In the genomic region with DNA sequence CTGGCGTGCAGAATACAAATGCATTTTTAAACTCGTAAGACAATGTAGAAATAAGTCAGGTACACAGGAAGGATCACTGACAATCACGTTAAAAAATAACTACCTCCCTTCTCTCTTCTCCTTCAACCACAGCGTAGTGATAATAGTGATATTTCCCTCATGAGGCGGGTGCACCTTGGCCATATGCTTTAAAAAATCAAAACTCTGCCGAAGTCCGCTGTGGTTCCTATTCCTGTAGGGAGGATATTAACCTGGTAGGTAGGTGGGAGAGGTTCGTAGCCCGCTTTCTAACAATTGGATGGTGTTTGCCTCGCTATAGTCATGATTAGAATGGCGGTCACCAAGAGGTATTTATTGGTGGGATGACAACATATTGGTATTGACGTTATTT, we compare ENCODE assay signal across 10 cellular contexts. TPM values are rescaled to one million over a fixed set of nuclear protein-coding genes. Genes with fewer than 3 reads are reported as not detected.
DNase-seq lines count a peak whose midpoint lies in the region; ATAC-seq and TF ChIP-seq lines count a peak whose summit lies in the region.
"Had no signal": no experiment of that assay in that cellular context is flagged by ENCODE, and none has a peak within 500 bp of the region (broad histone marks: within the 10 kb centered on the region; RNA-seq: fewer than 3 reads in every experiment).

No MANE protein-coding gene starts in this region.

- H3K4me3 ChIP-seq in GM08714 (ENCODE audit: low read length) (peak overlapping the region; percentile 81), SK-N-SH (ENCODE audit: low read depth in 2 of 2, low read length in 1 of 2) (peak overlapping the region; percentile 72 to 75), fibroblast of the aortic adventitia (ENCODE audit: low read depth, low read length) (peak overlapping the region; percentile 76), retinal pigment epithelial cell (ENCODE audit: low read length) (peak overlapping the region; percentile 74)

- H3F3A ChIP-seq in SK-N-SH (replicated peaks; ENCODE audit: insufficient read depth): peaks cover 7% of the 10 kb centered on the region

- TF ChIP-seq RAD21 in SK-N-SH (IDR thresholded peaks at IDR 0.05; ENCODE audit: low read length): no peak

- no peak for TF ChIP-seq EP300 in SK-N-SH (IDR thresholded peaks at IDR 0.05; ENCODE audit: borderline replicate concordance in 1 of 2, low read depth in 1 of 2, low read length in 1 of 2)

- H3K4me2 ChIP-seq in SK-N-SH: peak overlapping the region; percentile 85

- DNase-seq in SK-N-SH (peak; percentile 31), fibroblast of the aortic adventitia (ENCODE audit: low read depth) (no peak), retinal pigment epithelial cell (ENCODE audit: low read depth) (no peak), T1000 (lab: John Stamatoyannopoulos, UW) (no peak)
- DNase-seq in activated effector memory CD4-positive, alpha-beta T cell treated with Interleukin-2 at 50 U/mL for 16 hours: no peak
- DNase-seq: OCI-M1 had no signal

- H3K9me3 ChIP-seq in SK-N-SH: no peaks in the 10 kb centered on the region

- no peak for TF ChIP-seq CTCF in SK-N-SH (IDR thresholded peaks at IDR 0.05)
- no peak for TF ChIP-seq CTCF in fibroblast of the aortic adventitia (IDR thresholded peaks at IDR 0.05; ENCODE audit: insufficient read depth, low read length)
- no peak for TF ChIP-seq CTCF in retinal pigment epithelial cell (conservative IDR thresholded peaks at IDR 0.05; ENCODE audit: low read depth, low read length)

- H2AFZ ChIP-seq in SK-N-SH (ENCODE audit: low read depth): peak overlapping the region; percentile 90

- POLR2A ChIA-PET in SK-N-SH (lab: Yijun Ruan, JAX): no interaction called here

- peak overlapping the region; percentile 29; the same call in 1 of the 2 replicates for H3K9ac ChIP-seq in SK-N-SH

- peaks cover 0 to 7% of the 10 kb centered on the region in 2 experiments; a peak in 2 of 4 replicates for H3K4me1 ChIP-seq in SK-N-SH (ENCODE audit: control insufficient read depth in 1 of 2, insufficient read depth in 2 of 2, low read depth in 1 of 2, low read length in 1 of 2)

- H3K79me2 ChIP-seq in SK-N-SH (ENCODE audit: insufficient read depth): no peaks in the 10 kb centered on the region

- H3K27me3 ChIP-seq in SK-N-SH (ENCODE audit: insufficient read depth): no peaks in the 10 kb centered on the region

- no peak for ATAC-seq in GM18519 (IDR thresholded peaks at IDR 0.05; ENCODE audit: low FRiP score, unreplicated experiment)
- no peak for ATAC-seq in GM21367 (IDR thresholded peaks at IDR 0.05; ENCODE audit: unreplicated experiment)

- no peaks in the 10 kb centered on the region for H4K20me1 ChIP-seq in SK-N-SH (ENCODE audit: insufficient read depth)

- WGBS in SK-N-SH (ENCODE audit: low lambda C conversion rate): 10% methylated on average over 12 of the region's 12 CpGs

- H3K36me3 ChIP-seq in SK-N-SH (replicated peaks in 1 of 2; ENCODE audit: control insufficient read depth in 1 of 2, insufficient read depth in 2 of 2, low read length in 1 of 2): no peaks in the 10 kb centered on the region

- CTCF ChIA-PET in SK-N-SH (lab: Yijun Ruan, JAX): interaction anchor here (1.0 to 3.2 kb wide), 2 partner anchors 81 to 146 kb away, joined by 3 to 18 read pairs; no protein-coding TSS in a partner anchor

- H3K27ac ChIP-seq in SK-N-SH (ENCODE audit: low read depth in 2 of 2, low read length in 1 of 2): no peak overlapping the region
- H3K27ac ChIP-seq: epithelial cell of prostate had no signal

- no peaks in the 10 kb centered on the region for H3K9me2 ChIP-seq in SK-N-SH

TF ChIP-seq in SK-N-SH, 30 proteins besides CTCF, POLR2A, EP300 and RAD21:
- TF ChIP-seq MEF2A (IDR thresholded peaks at IDR 0.05; ENCODE audit: borderline replicate concordance, low read depth) (no peak), RCOR1 (IDR thresholded peaks at IDR 0.05; ENCODE audit: low read length) (no peak), SIN3A (IDR thresholded peaks at IDR 0.05; ENCODE audit: borderline replicate concordance, low read depth, low read length) (no peak), ELF1 (IDR thresholded peaks at IDR 0.05) (no peak), SMC3 (IDR thresholded peaks at IDR 0.05; ENCODE audit: low read depth, low read length) (no peak), PBX3 (IDR thresholded peaks at IDR 0.05) (no peak), TCF12 (IDR thresholded peaks at IDR 0.05) (no peak), EZH2phosphoT487 (IDR thresholded peaks at IDR 0.05; ENCODE audit: borderline replicate concordance, low read depth) (no peak), CHD2 (IDR thresholded peaks at IDR 0.05; ENCODE audit: low read length, partially characterized antibody) (no peak), REST (IDR thresholded peaks at IDR 0.05; ENCODE audit: low read depth, low read length) (no peak), POLR2AphosphoS5 (IDR thresholded peaks at IDR 0.05; ENCODE audit: low read depth, low read length) (no peak), FOXJ3 (CRISPR knock-in tag; IDR thresholded peaks at IDR 0.05) (no peak), TAF1 (IDR thresholded peaks at IDR 0.05; ENCODE audit: borderline replicate concordance, low read depth, low read length) (no peak)
- TF ChIP-seq, protein P1, sequence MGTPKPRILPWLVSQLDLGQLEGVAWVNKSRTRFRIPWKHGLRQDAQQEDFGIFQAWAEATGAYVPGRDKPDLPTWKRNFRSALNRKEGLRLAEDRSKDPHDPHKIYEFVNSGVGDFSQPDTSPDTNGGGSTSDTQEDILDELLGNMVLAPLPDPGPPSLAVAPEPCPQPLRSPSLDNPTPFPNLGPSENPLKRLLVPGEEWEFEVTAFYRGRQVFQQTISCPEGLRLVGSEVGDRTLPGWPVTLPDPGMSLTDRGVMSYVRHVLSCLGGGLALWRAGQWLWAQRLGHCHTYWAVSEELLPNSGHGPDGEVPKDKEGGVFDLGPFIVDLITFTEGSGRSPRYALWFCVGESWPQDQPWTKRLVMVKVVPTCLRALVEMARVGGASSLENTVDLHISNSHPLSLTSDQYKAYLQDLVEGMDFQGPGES (IDR thresholded peaks at IDR 0.05; ENCODE audit: low read depth, low read length): no peak

RNA-seq across cellular contexts. Expression of gene GREM2, which starts 0.7 kb away (rescaled TPM):
- polyA plus RNA-seq in SK-N-SH (2012; rRNA removed): 0.94 and 1.5 TPM in 2 replicates
- polyA plus RNA-seq in SK-N-SH (2012; cell fraction: cytosol; rRNA removed): 1.2 and 1.3 TPM in 2 replicates
- polyA plus RNA-seq in SK-N-SH (2012; cell fraction: nucleus; rRNA removed): 0.87 and 0.88 TPM in 2 replicates
- 2.0 and 26.8 TPM in 2 replicates for total RNA-seq in fibroblast of the aortic adventitia (ENCODE audit: low replicate concordance)
